ENCODE assay signal across 11 cellular contexts in the genomic region with DNA sequence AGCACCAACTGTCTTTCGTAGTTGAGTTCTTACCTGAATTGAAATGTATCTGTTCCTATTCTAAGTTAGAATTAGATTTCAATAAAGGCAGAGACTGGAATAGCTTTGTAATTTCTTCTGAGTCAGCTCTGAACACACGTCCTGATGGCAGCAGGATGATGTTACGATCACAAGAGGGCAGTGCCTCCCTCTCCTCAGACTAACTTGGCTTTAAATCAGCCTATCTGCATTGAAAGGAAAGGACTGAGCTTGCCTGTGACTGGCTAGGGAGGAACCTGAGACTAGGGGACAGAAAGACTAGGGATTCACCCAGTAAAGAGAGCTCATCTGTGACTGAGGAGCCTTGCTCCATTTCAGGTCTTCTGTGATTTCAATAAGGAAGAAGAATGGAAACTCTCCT.
A peak's percentile ranks its signal among the peaks of the same experiment; 100 is the strongest.
DNase-seq lines count a peak whose midpoint lies in the region; ATAC-seq and TF ChIP-seq lines count a peak whose summit lies in the region.
"Had no signal": no experiment of that assay in that cellular context is flagged by ENCODE, and none has a peak within 500 bp of the region (broad histone marks: within the 10 kb centered on the region; RNA-seq: fewer than 3 reads in every experiment).

No MANE protein-coding gene starts in this region.

- no peaks in the 10 kb centered on the region for H3K4me1 ChIP-seq in iPS DF 6.9 (ENCODE audit: control insufficient read depth, insufficient read depth, low read length)

- no peaks in the 10 kb centered on the region for H3K36me3 Mint-ChIP-seq in WTC11

- H3K9me3 Mint-ChIP-seq in WTC11 = no peaks in the 10 kb centered on the region
- H3K9me3 Mint-ChIP-seq: dendritic cell treated with granulocyte-macrophage colony-stimulating factor and Interleukin-4, amounts not matched to agents 40 ng/mL and 50 ng/mL, for 4 days had no signal

- no peaks in the 10 kb centered on the region for H3K27me3 Mint-ChIP-seq in WTC11 (ENCODE audit: low read depth)
- H3K27me3 Mint-ChIP-seq: dendritic cell treated with granulocyte-macrophage colony-stimulating factor and Interleukin-4, amounts not matched to agents 40 ng/mL and 50 ng/mL, for 4 days had no signal

- H3K4me3 ChIP-seq in iPS DF 6.9 (ENCODE audit: low read length) = no peak overlapping the region

- no peaks in the 10 kb centered on the region for H3K9me3 ChIP-seq in iPS DF 6.9 (ENCODE audit: control insufficient read depth, insufficient read depth, low read length)

- H3K27me3 ChIP-seq in iPS DF 6.9 (ENCODE audit: control insufficient read depth, insufficient read depth, low read length) = no peaks in the 10 kb centered on the region

- peaks cover 3% of the 10 kb centered on the region for H3K4me1 Mint-ChIP-seq in WTC11

- ATAC-seq in WTC11 = peak; percentile 100
- ATAC-seq in HG02763 (IDR thresholded peaks at IDR 0.05; ENCODE audit: unreplicated experiment) = no peak
- ATAC-seq in HG02973 (IDR thresholded peaks at IDR 0.05; ENCODE audit: unreplicated experiment) = no peak

- CTCF ChIA-PET in HEK293T (lab: Yijun Ruan, JAX) = interaction anchor here (0.6 to 2.4 kb wide), 8 partner anchors 9 to 593 kb away, joined by 3 to 13 read pairs (median 5); no protein-coding TSS in a partner anchor
- CTCF ChIA-PET in WTC11 (lab: Charles Lee) = interaction anchor here (0.6 to 4.4 kb wide), 59 partner anchors 8 to 229 kb away, joined by 3 to 119 read pairs (median 5); no protein-coding TSS in a partner anchor

- peak overlapping the region; percentile 63; the same call in 1 of the 2 replicates for H3K27ac Mint-ChIP-seq in WTC11
- H3K27ac Mint-ChIP-seq: dendritic cell treated with granulocyte-macrophage colony-stimulating factor and Interleukin-4, amounts not matched to agents 40 ng/mL and 50 ng/mL, for 4 days had no signal

- no CpG with 5 or more reads among the region's 3 CpGs for WGBS in iPS DF 6.9 (ENCODE audit: insufficient coverage, insufficient read length)

- H3K36me3 ChIP-seq in iPS DF 6.9 (ENCODE audit: control insufficient read depth, insufficient read depth, low read length) = no peaks in the 10 kb centered on the region

- POLR2A ChIA-PET in HEK293T (lab: Yijun Ruan, JAX) = interaction anchor here (1.0 kb wide), 1 partner anchor 9 kb away, joined by 3 read pairs; no protein-coding TSS in a partner anchor
- POLR2A ChIA-PET in WTC11 (lab: Charles Lee) = interaction anchor here (0.9 kb wide), 1 partner anchor 9 kb away, joined by 3 read pairs; no protein-coding TSS in a partner anchor

- TF ChIP-seq CTCF in WTC11 (IDR thresholded peaks at IDR 0.05) = no peak

- H3K27ac ChIP-seq in iPS DF 6.9 (ENCODE audit: low read length) = no peak overlapping the region

- no peak overlapping the region for H3K4me3 Mint-ChIP-seq in WTC11
- H3K4me3 Mint-ChIP-seq: dendritic cell treated with granulocyte-macrophage colony-stimulating factor and Interleukin-4, amounts not matched to agents 40 ng/mL and 50 ng/mL, for 4 days had no signal

- DNase-seq in CD1c-positive myeloid dendritic cell (ENCODE audit: extremely low spot score) (peak; percentile 12), HEK293T (ENCODE audit: extremely low spot score) (peak; percentile 28), WTC11 (ENCODE audit: low spot score) (peak; percentile 39), iPS DF 6.9 (ENCODE audit: low read depth, low spot score) (peak; percentile 41), DMS79 treated with DMSO at 0.1 percent for 48 hours (lab: John Stamatoyannopoulos, UW) (no peak), COR-L47 (lab: John Stamatoyannopoulos, UW) (no peak)
- DNase-seq: NCI-H1092, right cardiac atrium had no signal

TF ChIP-seq in HEK293T, 16 proteins besides CTCF, POLR2A, EP300 and RAD21:
- TF ChIP-seq, protein P1, sequence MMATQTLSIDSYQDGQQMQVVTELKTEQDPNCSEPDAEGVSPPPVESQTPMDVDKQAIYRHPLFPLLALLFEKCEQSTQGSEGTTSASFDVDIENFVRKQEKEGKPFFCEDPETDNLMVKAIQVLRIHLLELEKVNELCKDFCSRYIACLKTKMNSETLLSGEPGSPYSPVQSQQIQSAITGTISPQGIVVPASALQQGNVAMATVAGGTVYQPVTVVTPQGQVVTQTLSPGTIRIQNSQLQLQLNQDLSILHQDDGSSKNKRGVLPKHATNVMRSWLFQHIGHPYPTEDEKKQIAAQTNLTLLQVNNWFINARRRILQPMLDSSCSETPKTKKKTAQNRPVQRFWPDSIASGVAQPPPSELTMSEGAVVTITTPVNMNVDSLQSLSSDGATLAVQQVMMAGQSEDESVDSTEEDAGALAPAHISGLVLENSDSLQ (IDR thresholded peaks at IDR 0.05) = no peak
- TF ChIP-seq SUZ12 (IDR thresholded peaks at IDR 0.05) (no peak), ZNF384 (IDR thresholded peaks at IDR 0.05) (no peak), CTBP1 (IDR thresholded peaks at IDR 0.05; ENCODE audit: borderline replicate concordance) (no peak), BHLHE40 (IDR thresholded peaks at IDR 0.05; ENCODE audit: borderline replicate concordance) (no peak), FOXK2 (IDR thresholded peaks at IDR 0.05) (no peak), ARNT (IDR thresholded peaks at IDR 0.05) (no peak), NFRKB (IDR thresholded peaks at IDR 0.05) (no peak), ELF4 (IDR thresholded peaks at IDR 0.05) (no peak), TARDBP (IDR thresholded peaks at IDR 0.05) (no peak), SP1 (IDR thresholded peaks at IDR 0.05) (no peak), FOXM1 (IDR thresholded peaks at IDR 0.05; ENCODE audit: borderline replicate concordance) (no peak), LEF1 (IDR thresholded peaks at IDR 0.05; ENCODE audit: borderline replicate concordance) (no peak), HDGF (IDR thresholded peaks at IDR 0.05; ENCODE audit: borderline replicate concordance) (no peak), FOXA1 (IDR thresholded peaks at IDR 0.05) (no peak)

TF ChIP-seq in WTC11, 78 proteins besides CTCF, POLR2A, EP300 and RAD21 (continues in another document):
- TF ChIP-seq USF2 (CRISPR knock-in tag; IDR thresholded peaks at IDR 0.05) (no peak), OVOL2 (CRISPR knock-in tag; IDR thresholded peaks at IDR 0.05; ENCODE audit: borderline replicate concordance) (no peak), ZNF219 (CRISPR knock-in tag; IDR thresholded peaks at IDR 0.05; ENCODE audit: borderline replicate concordance) (no peak), ATF2 (CRISPR knock-in tag; IDR thresholded peaks at IDR 0.05; ENCODE audit: borderline replicate concordance, low read depth) (no peak), ZBTB21 (CRISPR knock-in tag; IDR thresholded peaks at IDR 0.05; ENCODE audit: borderline replicate concordance) (no peak), JUN (CRISPR knock-in tag; IDR thresholded peaks at IDR 0.05) (no peak), GRHL2 (CRISPR knock-in tag; IDR thresholded peaks at IDR 0.05; ENCODE audit: insufficient replicate concordance, severe bottlenecking) (no peak), KAT7 (CRISPR knock-in tag; IDR thresholded peaks at IDR 0.05; ENCODE audit: borderline replicate concordance) (no peak)
- TF ChIP-seq, protein P2, sequence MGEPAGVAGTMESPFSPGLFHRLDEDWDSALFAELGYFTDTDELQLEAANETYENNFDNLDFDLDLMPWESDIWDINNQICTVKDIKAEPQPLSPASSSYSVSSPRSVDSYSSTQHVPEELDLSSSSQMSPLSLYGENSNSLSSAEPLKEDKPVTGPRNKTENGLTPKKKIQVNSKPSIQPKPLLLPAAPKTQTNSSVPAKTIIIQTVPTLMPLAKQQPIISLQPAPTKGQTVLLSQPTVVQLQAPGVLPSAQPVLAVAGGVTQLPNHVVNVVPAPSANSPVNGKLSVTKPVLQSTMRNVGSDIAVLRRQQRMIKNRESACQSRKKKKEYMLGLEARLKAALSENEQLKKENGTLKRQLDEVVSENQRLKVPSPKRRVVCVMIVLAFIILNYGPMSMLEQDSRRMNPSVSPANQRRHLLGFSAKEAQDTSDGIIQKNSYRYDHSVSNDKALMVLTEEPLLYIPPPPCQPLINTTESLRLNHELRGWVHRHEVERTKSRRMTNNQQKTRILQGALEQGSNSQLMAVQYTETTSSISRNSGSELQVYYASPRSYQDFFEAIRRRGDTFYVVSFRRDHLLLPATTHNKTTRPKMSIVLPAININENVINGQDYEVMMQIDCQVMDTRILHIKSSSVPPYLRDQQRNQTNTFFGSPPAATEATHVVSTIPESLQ (CRISPR knock-in tag; IDR thresholded peaks at IDR 0.05) = no peak
- TF ChIP-seq, protein P3, sequence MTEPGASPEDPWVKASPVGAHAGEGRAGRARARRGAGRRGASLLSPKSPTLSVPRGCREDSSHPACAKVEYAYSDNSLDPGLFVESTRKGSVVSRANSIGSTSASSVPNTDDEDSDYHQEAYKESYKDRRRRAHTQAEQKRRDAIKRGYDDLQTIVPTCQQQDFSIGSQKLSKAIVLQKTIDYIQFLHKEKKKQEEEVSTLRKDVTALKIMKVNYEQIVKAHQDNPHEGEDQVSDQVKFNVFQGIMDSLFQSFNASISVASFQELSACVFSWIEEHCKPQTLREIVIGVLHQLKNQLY (CRISPR knock-in tag; IDR thresholded peaks at IDR 0.05) = no peak
- TF ChIP-seq, protein P4, sequence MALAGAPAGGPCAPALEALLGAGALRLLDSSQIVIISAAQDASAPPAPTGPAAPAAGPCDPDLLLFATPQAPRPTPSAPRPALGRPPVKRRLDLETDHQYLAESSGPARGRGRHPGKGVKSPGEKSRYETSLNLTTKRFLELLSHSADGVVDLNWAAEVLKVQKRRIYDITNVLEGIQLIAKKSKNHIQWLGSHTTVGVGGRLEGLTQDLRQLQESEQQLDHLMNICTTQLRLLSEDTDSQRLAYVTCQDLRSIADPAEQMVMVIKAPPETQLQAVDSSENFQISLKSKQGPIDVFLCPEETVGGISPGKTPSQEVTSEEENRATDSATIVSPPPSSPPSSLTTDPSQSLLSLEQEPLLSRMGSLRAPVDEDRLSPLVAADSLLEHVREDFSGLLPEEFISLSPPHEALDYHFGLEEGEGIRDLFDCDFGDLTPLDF (CRISPR knock-in tag; IDR thresholded peaks at IDR 0.05) = no peak

Comparison
In these comparisons a context has a peak if more than half of its experiments do, and no peak if none do; other contexts are left out.
1. DNase-seq: peak in CD1c-positive myeloid dendritic cell (single experiment), HEK293T (single experiment), WTC11 (single experiment) and iPS DF 6.9 (single experiment); none in DMS79 treated with DMSO at 0.1 percent for 48 hours (single experiment) and COR-L47 (single experiment).